Comparison of ENCODE assay signal across 24 cellular contexts in the genomic region with DNA sequence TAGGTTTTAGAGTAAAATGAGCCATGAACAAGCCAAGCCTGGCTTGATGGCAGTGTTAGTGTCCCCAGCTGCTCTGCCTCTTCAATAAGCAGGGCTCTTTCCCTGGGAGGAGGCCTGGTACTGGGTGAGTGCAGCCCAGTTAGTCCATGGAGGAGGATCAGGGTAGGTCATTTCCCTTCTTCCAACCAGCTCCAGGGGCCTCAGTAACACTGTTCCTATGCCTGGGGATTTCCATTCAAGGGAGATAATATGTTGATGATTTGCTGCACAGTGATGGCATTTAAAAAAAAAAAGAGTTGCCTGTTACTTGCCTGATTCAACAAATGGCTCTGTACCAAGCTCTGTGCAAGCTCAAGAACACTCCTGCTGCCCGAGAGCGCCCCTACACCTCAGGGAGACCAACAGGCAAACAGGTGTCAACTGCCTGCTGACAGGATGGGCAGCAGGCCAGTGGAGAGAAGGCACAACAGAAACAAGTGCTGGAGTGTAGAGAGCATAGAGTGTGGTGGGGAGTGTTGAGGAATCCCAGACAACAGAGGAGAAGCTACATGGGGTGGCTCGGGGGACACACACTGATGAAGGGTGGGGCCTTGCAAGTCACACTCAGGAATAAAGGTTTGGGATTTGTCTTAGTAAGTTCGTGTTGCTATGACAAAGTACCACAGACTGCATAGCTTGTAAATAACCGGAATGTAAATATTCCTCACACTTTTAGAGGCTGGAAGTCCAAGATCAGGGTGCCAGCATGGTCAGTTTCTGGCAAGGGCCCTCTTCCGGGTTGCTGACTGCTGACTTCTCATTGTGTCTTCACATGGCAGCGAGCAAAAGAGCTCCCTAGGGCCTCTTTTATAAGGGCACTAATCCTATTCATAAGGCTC.
DNase-seq lines count a peak whose midpoint lies in the region; ATAC-seq lines count a peak whose summit lies in the region.
"Had no signal": no experiment of that assay in that cellular context is flagged by ENCODE, and none has a peak within 500 bp of the region (broad histone marks: within the 10 kb centered on the region; RNA-seq: fewer than 3 reads in every experiment).

No MANE protein-coding gene starts in this region.

- H3K27ac ChIP-seq in right cardiac atrium (ENCODE audit: low read length), result peak overlapping the region; percentile 63
- H3K27ac ChIP-seq: testis, uterus had no signal

- no peaks in the 10 kb centered on the region for H3K27me3 ChIP-seq in right cardiac atrium (ENCODE audit: control insufficient read depth, insufficient read depth)
- H3K27me3 ChIP-seq: testis, uterus had no signal

- ATAC-seq in right cardiac atrium (peak; percentile 53 to 67), HG02981 (IDR thresholded peaks at IDR 0.05; ENCODE audit: unreplicated experiment) (no peak), HG03196 (IDR thresholded peaks at IDR 0.05; ENCODE audit: unreplicated experiment) (no peak)
- ATAC-seq in stimulated activated naive CD8-positive, alpha-beta T cell treated with anti-CD3 and anti-CD28 coated beads, Interleukin-15, Interleukin-2, amounts not matched to agents 100 U/mL and 50 U/mL, for 24 hours, result no peak
- ATAC-seq: K562, natural killer cell, T-helper 17 cell had no signal

- no peak overlapping the region for H3K4me3 ChIP-seq in right cardiac atrium (ENCODE audit: low read length)
- H3K4me3 ChIP-seq: K562, lung, testis, uterus had no signal

- peak; percentile 8 for DNase-seq in DMS53 (lab: John Stamatoyannopoulos, UW)
- DNase-seq in DMS53 treated with DMSO at 0.1 percent for 48 hours (lab: John Stamatoyannopoulos, UW; ENCODE audit: unreplicated experiment), result no peak
- peak; percentile 49 for DNase-seq in NCI-H2029 (lab: John Stamatoyannopoulos, UW)
- DNase-seq in SK-MEL-5 (ENCODE audit: low read depth, low spot score), result peak; percentile 33
- peak; percentile 37 to 76 (median 70) for DNase-seq in right cardiac atrium
- no peak for DNase-seq in stimulated activated naive CD8-positive, alpha-beta T cell treated with anti-CD3 and anti-CD28 coated beads, Interleukin-15, Interleukin-2, amounts not matched to agents 100 U/mL and 50 U/mL, for 24 hours
- DNase-seq: 8988T; activated CD4-positive, alpha-beta T cell treated with anti-CD3 and anti-CD28 coated beads, Interleukin-2, amount 50 U/mL, for 4 hours; activated naive CD4-positive, alpha-beta T cell treated with Interleukin-2 at 50 U/mL for 16 hours; cerebellar nuclear complex; natural killer cell; NCI-H1105; NCI-H187 treated with DMSO at 0.1 percent for 48 hours; NCI-H446 treated with DMSO at 0.1 percent for 48 hours; NK-92 treated with Interleukin-12 subunit alpha and Interleukin-12 subunit beta, amount 100 ng/mL, for 24 hours; occipital lobe; stimulated activated naive CD4-positive, alpha-beta T cell; T-helper 17 cell; testis; uterus had no signal

- no peaks in the 10 kb centered on the region for H3K9me3 ChIP-seq in right cardiac atrium (ENCODE audit: control insufficient read depth, low read length)
- H3K9me3 ChIP-seq: testis, uterus had no signal

- 75% methylated on average over 7 of the region's 7 CpGs for WGBS in right cardiac atrium

- peaks cover 4% of the 10 kb centered on the region for H3K4me1 ChIP-seq in right cardiac atrium (ENCODE audit: control insufficient read depth, insufficient read depth, low read length)
- H3K4me1 ChIP-seq: testis, uterus had no signal

- intact Hi-C loops in right cardiac atrium (cut with DNase I), result no loop called here

- in situ Hi-C loops in SK-MEL-5 (cut with HindIII; ENCODE audit: low pct_unique_long_range_greater_than_20kb, low sequenced_read_pairs), result no loop called here

Comparison
In these comparisons a context has a peak if more than half of its experiments do, and no peak if none do; other contexts are left out.
1. DNase-seq: peak in DMS53 (single experiment), NCI-H2029 (single experiment), SK-MEL-5 (single experiment) and right cardiac atrium (3 of 3); none in DMS53 treated with DMSO at 0.1 percent for 48 hours (single experiment) and stimulated activated naive CD8-positive, alpha-beta T cell treated with anti-CD3 and anti-CD28 coated beads, Interleukin-15, Interleukin-2, amounts not matched to agents 100 U/mL and 50 U/mL, for 24 hours (single experiment).
2. ATAC-seq: peak in right cardiac atrium (2 of 2); none in stimulated activated naive CD8-positive, alpha-beta T cell treated with anti-CD3 and anti-CD28 coated beads, Interleukin-15, Interleukin-2, amounts not matched to agents 100 U/mL and 50 U/mL, for 24 hours (single experiment), HG02981 (single experiment) and HG03196 (single experiment).